In the genomic region with DNA sequence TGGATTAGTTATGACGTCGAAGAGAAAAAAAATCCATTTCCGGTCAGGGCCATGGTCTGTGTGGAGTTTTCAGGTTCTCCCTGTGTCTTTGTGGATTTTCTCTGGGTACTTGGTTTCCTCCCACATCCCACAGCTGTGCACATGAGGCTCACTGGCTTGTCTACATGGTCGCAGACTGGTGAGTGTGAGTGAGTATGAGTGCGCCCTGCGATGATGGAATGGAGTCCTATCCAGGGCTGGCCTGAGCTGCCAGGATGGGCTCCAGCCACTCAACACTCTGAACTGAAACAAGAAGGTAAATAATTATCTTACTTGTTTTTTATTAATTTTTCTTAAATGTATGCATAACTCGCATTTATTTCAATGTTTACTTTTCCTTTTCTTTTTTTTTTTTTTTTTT, we compare ENCODE assay signal across 21 cellular contexts. TPM values are rescaled to one million over a fixed set of nuclear protein-coding genes. Genes with fewer than 3 reads are reported as not detected.
A peak's percentile ranks its signal among the peaks of the same experiment; 100 is the strongest.
DNase-seq lines count a peak whose midpoint lies in the region; ATAC-seq and TF ChIP-seq lines count a peak whose summit lies in the region.
"Had no signal": no experiment of that assay in that cellular context is flagged by ENCODE, and none has a peak within 500 bp of the region (broad histone marks: within the 10 kb centered on the region; RNA-seq: fewer than 3 reads in every experiment).

No MANE protein-coding gene starts in this region.

- no peaks in the 10 kb centered on the region for H3K9me3 ChIP-seq in breast epithelium
- H3K9me3 ChIP-seq in mammary epithelial cell (replicated peaks; ENCODE audit: insufficient read depth, low read length): no peaks in the 10 kb centered on the region
- no peaks in the 10 kb centered on the region for H3K9me3 ChIP-seq in Panc1 (ENCODE audit: control insufficient read depth, insufficient read depth, low read depth, low read length)
- no peaks in the 10 kb centered on the region for H3K9me3 ChIP-seq in subcutaneous abdominal adipose tissue (ENCODE audit: control insufficient read depth in 5 of 5, low read length in 5 of 5)
- H3K9me3 ChIP-seq: A549, Caco-2 had no signal

- H3K4me1 ChIP-seq in breast epithelium: no peaks in the 10 kb centered on the region
- H3K4me1 ChIP-seq in mammary epithelial cell (ENCODE audit: insufficient read depth, low read length): peaks cover 25% of the 10 kb centered on the region
- H3K4me1 ChIP-seq in Panc1 (ENCODE audit: control insufficient read depth, insufficient read depth, low read length): peaks cover 6% of the 10 kb centered on the region
- H3K4me1 ChIP-seq in subcutaneous abdominal adipose tissue (ENCODE audit: control insufficient read depth in 5 of 5, insufficient read depth in 5 of 5, low read length in 5 of 5): peaks cover 0 to 24% (median 10%) of the 10 kb centered on the region in 5 donors
- H3K4me1 ChIP-seq: A549, Caco-2 had no signal

- CTCF ChIA-PET in mammary epithelial cell (lab: Charles Lee; ENCODE audit: low non-redundant PET) (no interaction called here), Panc1 (lab: Charles Lee) (no interaction called here)

- H2AFZ ChIP-seq in mammary epithelial cell (ENCODE audit: low read depth, low read length): no peak overlapping the region

- H3K36me3 ChIP-seq in breast epithelium: no peaks in the 10 kb centered on the region
- H3K36me3 ChIP-seq in mammary epithelial cell (ENCODE audit: insufficient read depth, low read length): no peaks in the 10 kb centered on the region
- H3K36me3 ChIP-seq in Panc1 (ENCODE audit: control insufficient read depth, insufficient read depth, low read length): no peaks in the 10 kb centered on the region
- H3K36me3 ChIP-seq in subcutaneous abdominal adipose tissue (ENCODE audit: control insufficient read depth in 5 of 5, insufficient read depth in 5 of 5, low read length in 5 of 5): no peaks in the 10 kb centered on the region

- no peak for DNase-seq in breast epithelium (ENCODE audit: low spot score in 2 of 2)
- no peak for DNase-seq in mammary epithelial cell
- no peak for DNase-seq in Panc1 (ENCODE audit: low read depth, low spot score)
- no peak for DNase-seq in epithelial cell of proximal tubule (ENCODE audit: low read depth)
- no peak for DNase-seq in occipital lobe (lab: John Stamatoyannopoulos, UW)
- DNase-seq in hippocampal formation (lab: John Stamatoyannopoulos, UW): no peak
- no peak for DNase-seq in superior temporal gyrus (ENCODE audit: extremely low spot score)
- DNase-seq: AML-193; Caco-2; CD4-positive, alpha-beta T cell; GDM1; GOT3; H9 had no signal

- peak overlapping the region in 1 of 2 donors; percentile 12 for H3K27ac ChIP-seq in breast epithelium
- H3K27ac ChIP-seq in mammary epithelial cell (ENCODE audit: insufficient read depth, low read depth, low read length): no peak overlapping the region
- H3K27ac ChIP-seq in Panc1 (ENCODE audit: low read length): no peak overlapping the region
- H3K27ac ChIP-seq in subcutaneous abdominal adipose tissue (ENCODE audit: low read depth, low read length): peak overlapping the region; percentile 73
- H3K27ac ChIP-seq: 22Rv1, A549, C4-2B, HL-60 had no signal

- H3K9ac ChIP-seq in mammary epithelial cell (ENCODE audit: insufficient read depth, low read length) (no peak overlapping the region), subcutaneous abdominal adipose tissue (ENCODE audit: low read length in 5 of 5) (no peak overlapping the region)

- no peaks in the 10 kb centered on the region for H4K20me1 ChIP-seq in mammary epithelial cell (ENCODE audit: insufficient read depth, low read length)

- intact Hi-C loops in breast epithelium (cut with DNase I; ENCODE audit: low total_unique reads) (no loop called here), mammary epithelial cell (cut with micrococcal nuclease) (no loop called here), Panc1 (cut with micrococcal nuclease; ENCODE audit: unreplicated experiment) (loop anchor here (5.0 kb wide), 1 partner anchor 225 kb away; no protein-coding TSS in a partner anchor)

- POLR2A ChIA-PET in Panc1 (lab: Charles Lee): no interaction called here

- no peak for TF ChIP-seq CTCF in breast epithelium (IDR thresholded peaks at IDR 0.05)
- no peak for TF ChIP-seq CTCF in mammary epithelial cell (conservative IDR thresholded peaks at IDR 0.05 in 1 of 2, IDR thresholded peaks at IDR 0.05 in 1 of 2; ENCODE audit: extremely low read depth in 1 of 2, insufficient read depth in 1 of 2, low read depth in 1 of 2, low read length in 2 of 2)
- no peak for TF ChIP-seq CTCF in Panc1 (IDR thresholded peaks at IDR 0.05)
- TF ChIP-seq CTCF in epithelial cell of proximal tubule (conservative IDR thresholded peaks at IDR 0.05; ENCODE audit: low read depth, low read length): no peak

- no peaks in the 10 kb centered on the region for H3K79me2 ChIP-seq in mammary epithelial cell (ENCODE audit: insufficient read depth, low read length)

- BruUV-seq in mammary epithelial cell (replicated peaks; lab: Mats Ljungman, UMichigan): no TSS peak
- BruUV-seq in Panc1 (replicated peaks; lab: Mats Ljungman, UMichigan): no TSS peak

- no peak for TF ChIP-seq POLR2A in breast epithelium (IDR thresholded peaks at IDR 0.05)

- peak; percentile 5; the same call in 1 of the 2 replicates for ATAC-seq in Panc1
- ATAC-seq: A549, GM12878 had no signal

- H3K4me3 ChIP-seq in breast epithelium (peak overlapping the region in 2 of 3 donors; percentile 40 to 56), mammary epithelial cell (replicated peaks in 1 of 3; ENCODE audit: insufficient read depth in 1 of 3, low read depth in 2 of 3, low read length in 3 of 3) (no peak overlapping the region), Panc1 (ENCODE audit: low read depth in 2 of 2, low read length in 2 of 2) (no peak overlapping the region), epithelial cell of proximal tubule (ENCODE audit: low read depth, low read length) (peak overlapping the region; percentile 56), subcutaneous abdominal adipose tissue (ENCODE audit: low read depth in 1 of 5, low read length in 5 of 5) (no peak overlapping the region)
- H3K4me3 ChIP-seq: A549, GM12878 had no signal

- in situ Hi-C loops in mammary epithelial cell (cut with MboI; ENCODE audit: low sequenced_read_pairs in 2 of 2): no loop called here
- in situ Hi-C loops in Panc1 (cut with HindIII; ENCODE audit: low pct_unique_long_range_greater_than_20kb, low sequenced_read_pairs): no loop called here

- dilution Hi-C loops in mammary epithelial cell (cut with HindIII; ENCODE audit: low sequenced_read_pairs): no loop called here

- H3K4me2 ChIP-seq in mammary epithelial cell (ENCODE audit: insufficient read depth, low read depth, low read length): no peak overlapping the region
- H3K4me2 ChIP-seq: A549 had no signal

- WGBS in mammary epithelial cell (ENCODE audit: low coverage, missing lambda C conversion rate): 93% methylated on average over 5 of the region's 7 CpGs

- H3K27me3 ChIP-seq in breast epithelium (no peaks in the 10 kb centered on the region), mammary epithelial cell (ENCODE audit: insufficient read depth, low read length) (no peaks in the 10 kb centered on the region), Panc1 (ENCODE audit: control insufficient read depth, insufficient read depth, low read length) (peaks cover 39% of the 10 kb centered on the region), subcutaneous abdominal adipose tissue (ENCODE audit: control insufficient read depth in 5 of 5, insufficient read depth in 4 of 5, low read length in 5 of 5) (no peaks in the 10 kb centered on the region)

RNA-seq across cellular contexts. Expression of a gene that starts 10.8 kb away (rescaled TPM):
- total RNA-seq in breast epithelium (10 to 100 TPM; 11.0 to 63.4 (median 23.9) TPM), mammary epithelial cell (1 to 10 TPM in 1 of 2 donors, not detected in 1; 5.8 TPM), Panc1 (2021; ENCODE audit: unreplicated experiment) (not detected), epithelial cell of proximal tubule (not detected in 2 replicates), occipital lobe (not detected)
- polyA plus RNA-seq in mammary epithelial cell: 0.53 TPM
- polyA minus RNA-seq in mammary epithelial cell: not detected
- polyA plus RNA-seq in Panc1 (2012; ENCODE audit: insufficient read length): not detected
- total RNA-seq: Caco-2; CD4-positive, alpha-beta T cell; GM12878; H9 had no signal
- polyA plus RNA-seq: A549, IgD-negative memory B cell had no signal

RNA-seq across cellular contexts. Expression of a gene that starts 34.7 kb away (rescaled TPM):
- total RNA-seq in breast epithelium (not detected), mammary epithelial cell (10 to 100 TPM in 1 of 2 donors, 1 to 10 TPM in 1; 1.7 to 70.5 TPM), Panc1 (2021; ENCODE audit: unreplicated experiment) (0.15 TPM), epithelial cell of proximal tubule (2.7 and 3.8 TPM in 2 replicates), occipital lobe (not detected)
- polyA plus RNA-seq in mammary epithelial cell: 22.1 TPM
- 4.7 TPM for polyA minus RNA-seq in mammary epithelial cell
- not detected for polyA plus RNA-seq in Panc1 (2012; ENCODE audit: insufficient read length)
- total RNA-seq: CD4-positive, alpha-beta T cell; GM12878; H9 had no signal
- polyA plus RNA-seq: GM12878, IgD-negative memory B cell had no signal

RNA-seq across cellular contexts. Expression of a gene that starts 42.2 kb away (rescaled TPM):
- 1 to 10 TPM in 1 of 3 donors, not detected in 2; 3.5 TPM for total RNA-seq in breast epithelium
- not detected for total RNA-seq in mammary epithelial cell
- 0.03 TPM for polyA plus RNA-seq in mammary epithelial cell
- not detected for polyA minus RNA-seq in mammary epithelial cell
- not detected for total RNA-seq in Panc1 (2021; ENCODE audit: unreplicated experiment)
- not detected for polyA plus RNA-seq in Panc1 (2012; ENCODE audit: insufficient read length)
- total RNA-seq in epithelial cell of proximal tubule: not detected in 2 replicates
- not detected for total RNA-seq in occipital lobe
- total RNA-seq: Caco-2; CD4-positive, alpha-beta T cell; GM12878; H9; HT1080 had no signal
- polyA plus RNA-seq: A549, IgD-negative memory B cell had no signal

RNA-seq across cellular contexts. Expression of a gene that starts 52.2 kb away (rescaled TPM):
- total RNA-seq in breast epithelium: under 1 TPM in 1 of 3 donors, not detected in 2; 0.66 TPM
- total RNA-seq in mammary epithelial cell: 10 to 100 TPM in 1 of 2 donors, 1 to 10 TPM in 1; 2.5 to 30.6 TPM
- 9.2 TPM for polyA plus RNA-seq in mammary epithelial cell
- polyA minus RNA-seq in mammary epithelial cell: 2.0 TPM
- total RNA-seq in Panc1 (2021; ENCODE audit: unreplicated experiment): not detected
- not detected for polyA plus RNA-seq in Panc1 (2012; ENCODE audit: insufficient read length)
- 0.29 and 0.80 TPM in 2 replicates for total RNA-seq in epithelial cell of proximal tubule
- total RNA-seq in occipital lobe: not detected
- total RNA-seq: CD4-positive, alpha-beta T cell; GM12878; H9; HT1080 had no signal
- polyA plus RNA-seq: GM12878, IgD-negative memory B cell had no signal

Comparison
In these comparisons a context has a peak if more than half of its experiments do, and no peak if none do; other contexts are left out.
1. H3K4me3 ChIP-seq: peak in breast epithelium (2 of 3) and epithelial cell of proximal tubule (single experiment); none in mammary epithelial cell (0 of 3), Panc1 (0 of 2) and subcutaneous abdominal adipose tissue (0 of 5).